Comparison of ENCODE assay signal across 10 cellular contexts in genomic region chr19:38070573-38070972, GRCh38.
A peak's percentile ranks its signal among the peaks of the same experiment; 100 is the strongest.
DNase-seq lines count a peak whose midpoint lies in the region; TF ChIP-seq lines count a peak whose summit lies in the region.
"Had no signal": no experiment of that assay in that cellular context is flagged by ENCODE, and none has a peak within 500 bp of the region (broad histone marks: within the 10 kb centered on the region; RNA-seq: fewer than 3 reads in every experiment).

No MANE protein-coding gene starts in this region.

- no peaks in the 10 kb centered on the region for H3K9me3 ChIP-seq in adipocyte (ENCODE audit: control insufficient read depth, low read length)

- TF ChIP-seq CTCF in C4-2B (conservative IDR thresholded peaks at IDR 0.05) = no peak

- H3K27me3 ChIP-seq in adipocyte (replicated peaks; ENCODE audit: control insufficient read depth, insufficient read depth, low read length) = no peaks in the 10 kb centered on the region

- peak; percentile 40 for DNase-seq in LHCN-M2 (ENCODE audit: low read depth)
- peak; percentile 31 for DNase-seq in adipocyte (ENCODE audit: low read depth)
- peak; percentile 80 for DNase-seq in iris pigment epithelial cell (ENCODE audit: low read depth)
- no peak for DNase-seq in NCI-H446 (lab: John Stamatoyannopoulos, UW)
- no peak for DNase-seq in NCI-H748 treated with DMSO at 0.1 percent for 48 hours (lab: John Stamatoyannopoulos, UW)
- DNase-seq in cerebellum (ENCODE audit: low spot score) = no peak
- no peak for DNase-seq in NCI-H2196 treated with DMSO at 0.1 percent for 48 hours (lab: John Stamatoyannopoulos, UW; ENCODE audit: unreplicated experiment)
- DNase-seq: activated T-cell treated with anti-CD3 and anti-CD28 coated beads, Interleukin-2, amount 50 U/mL, for 1 hour; stimulated activated CD4-positive, alpha-beta T cell treated with anti-CD3 and anti-CD28 coated beads, Interleukin-2, amount 100 ng/mL, for 24 hours had no signal

- H3K4me1 ChIP-seq in adipocyte (ENCODE audit: control insufficient read depth, insufficient read depth, low read length) = peaks cover 5% of the 10 kb centered on the region

- H3K36me3 ChIP-seq in adipocyte (ENCODE audit: control insufficient read depth, insufficient read depth, low read length, severe bottlenecking) = no peaks in the 10 kb centered on the region

- peak overlapping the region; percentile 95 for H3K27ac ChIP-seq in C4-2B

- no peak overlapping the region for H3K9ac ChIP-seq in adipocyte (ENCODE audit: low read length)

- H3K4me3 ChIP-seq in adipocyte (ENCODE audit: low read length) = no peak overlapping the region

Comparison
In these comparisons a context has a peak if more than half of its experiments do, and no peak if none do; other contexts are left out.
1. DNase-seq: peak in LHCN-M2 (single experiment), adipocyte (single experiment) and iris pigment epithelial cell (single experiment); none in NCI-H446 (0 of 2), NCI-H748 treated with DMSO at 0.1 percent for 48 hours (single experiment), cerebellum (single experiment) and NCI-H2196 treated with DMSO at 0.1 percent for 48 hours (single experiment).